10 cellular contexts compared by ENCODE assay signal in genomic region chr14:64569108-64570045, GRCh38. TPM values are rescaled to one million over a fixed set of nuclear protein-coding genes. Genes with fewer than 3 reads are reported as not detected.
DNase-seq lines count a peak whose midpoint lies in the region; ATAC-seq, FAIRE-seq and TF ChIP-seq lines count a peak whose summit lies in the region.
"Had no signal": no experiment of that assay in that cellular context is flagged by ENCODE, and none has a peak within 500 bp of the region (broad histone marks: within the 10 kb centered on the region; RNA-seq: fewer than 3 reads in every experiment).

No MANE protein-coding gene starts in this region.

- no peaks in the 10 kb centered on the region for H4K20me1 ChIP-seq in keratinocyte (ENCODE audit: control insufficient read depth, extremely low read depth, insufficient read depth, low read length)
- H4K20me1 ChIP-seq in OCI-LY7 (ENCODE audit: insufficient read depth, low read length): no peaks in the 10 kb centered on the region

- H3K27ac ChIP-seq in keratinocyte (ENCODE audit: control insufficient read depth, insufficient read depth, low read length): no peak overlapping the region
- peak overlapping the region; percentile 67 for H3K27ac ChIP-seq in skeletal muscle tissue (ENCODE audit: low read depth, low read length)
- H3K27ac ChIP-seq in OCI-LY7 (ENCODE audit: low read depth, low read length, poor library complexity, severe bottlenecking): no peak overlapping the region

- dilution Hi-C loops in keratinocyte (cut with MboI; ENCODE audit: extremely low pct_ligation_motif_present, low sequenced_read_pairs): no loop called here

- CTCF ChIA-PET in MCF 10A (lab: Yijun Ruan, JAX) (interaction anchor here (1.2 to 1.9 kb wide), 3 partner anchors 29 to 67 kb away, joined by 5 to 10 read pairs (median 6); partner anchors contain the start of gene HSPA2), OCI-LY7 (lab: Charles Lee; ENCODE audit: unreplicated experiment) (no interaction called here)
- CTCF ChIA-PET in activated CD8-positive, alpha-beta T cell treated with anti-CD3 and anti-CD28 coated beads for 36 hours (lab: Charles Lee): interaction anchor here (0.6 kb wide), 1 partner anchor 393 kb away, joined by 3 read pairs; no protein-coding TSS in a partner anchor

- H3K27me3 Mint-ChIP-seq in MCF 10A (ENCODE audit: insufficient read depth, unreplicated experiment) (no peaks in the 10 kb centered on the region), progenitor cell of endocrine pancreas (no peaks in the 10 kb centered on the region)
- H3K27me3 Mint-ChIP-seq in activated CD8-positive, alpha-beta T cell treated with anti-CD3 and anti-CD28 coated beads for 36 hours: peaks cover 1% of the 10 kb centered on the region

- H3K4me1 ChIP-seq in keratinocyte (ENCODE audit: control insufficient read depth, extremely low read depth, insufficient read depth, low read length) (peaks cover 9% of the 10 kb centered on the region), skeletal muscle tissue (ENCODE audit: control insufficient read depth in 3 of 3, insufficient read depth in 3 of 3, low read length in 3 of 3) (peaks cover 23 to 38% (median 30%) of the 10 kb centered on the region in 3 donors), OCI-LY7 (ENCODE audit: insufficient read depth, low read length, poor library complexity, severe bottlenecking) (no peaks in the 10 kb centered on the region)

- H3K9me3 ChIP-seq in keratinocyte (ENCODE audit: control insufficient read depth, low read depth, low read length) (no peaks in the 10 kb centered on the region), skeletal muscle tissue (ENCODE audit: control insufficient read depth in 3 of 3, low read length in 3 of 3) (no peaks in the 10 kb centered on the region), OCI-LY7 (ENCODE audit: low read length) (no peaks in the 10 kb centered on the region)

- H3K4me1 Mint-ChIP-seq in MCF 10A (ENCODE audit: insufficient read depth, unreplicated experiment) (peaks cover 6% of the 10 kb centered on the region), progenitor cell of endocrine pancreas (ENCODE audit: low read depth) (no peaks in the 10 kb centered on the region)
- H3K4me1 Mint-ChIP-seq in activated CD8-positive, alpha-beta T cell treated with anti-CD3 and anti-CD28 coated beads for 36 hours (ENCODE audit: low read depth): no peaks in the 10 kb centered on the region

- H3K36me3 ChIP-seq in keratinocyte (ENCODE audit: control insufficient read depth in 2 of 2, extremely low read depth in 1 of 2, insufficient read depth in 2 of 2, low read length in 2 of 2) (no peaks in the 10 kb centered on the region), skeletal muscle tissue (ENCODE audit: control insufficient read depth in 3 of 3, insufficient read depth in 3 of 3, low read length in 3 of 3) (no peaks in the 10 kb centered on the region), OCI-LY7 (ENCODE audit: insufficient read depth, low read length) (no peaks in the 10 kb centered on the region)

- BruUV-seq in MCF 10A (replicated peaks; lab: Mats Ljungman, UMichigan) (no TSS peak), OCI-LY7 (replicated peaks; lab: Mats Ljungman, UMichigan) (no TSS peak)

- H3K79me2 ChIP-seq in keratinocyte (ENCODE audit: control insufficient read depth, insufficient read depth, low read length) (no peaks in the 10 kb centered on the region), OCI-LY7 (ENCODE audit: insufficient read depth, low read depth, low read length) (no peaks in the 10 kb centered on the region)

- DNase-seq in HS-5 (ENCODE audit: low read depth): peak; percentile 45
- DNase-seq in MCF 10A (ENCODE audit: unreplicated experiment): peak; percentile 81
- DNase-seq in keratinocyte (ENCODE audit: low read depth, low spot score): peak; percentile 13
- DNase-seq in activated CD8-positive, alpha-beta T cell treated with anti-CD3 and anti-CD28 coated beads for 36 hours: no peak
- DNase-seq in progenitor cell of endocrine pancreas (ENCODE audit: low spot score, unreplicated experiment): no peak
- DNase-seq in OCI-LY7 (ENCODE audit: low spot score): no peak
- DNase-seq in activated CD8-positive, alpha-beta memory T cell treated with anti-CD3 and anti-CD28 coated beads for 24 hours: no peak
- DNase-seq: activated CD4-positive, alpha-beta T cell treated with anti-CD3 and anti-CD28 coated beads for 4 hours had no signal

- H2AFZ ChIP-seq in keratinocyte (ENCODE audit: control insufficient read depth, low read length) (no peak overlapping the region), OCI-LY7 (ENCODE audit: low read length) (no peak overlapping the region)

- H3K27ac Mint-ChIP-seq in MCF 10A (ENCODE audit: low read depth, unreplicated experiment) (peak overlapping the region; percentile 77), progenitor cell of endocrine pancreas (no peak overlapping the region)
- H3K27ac Mint-ChIP-seq in activated CD8-positive, alpha-beta T cell treated with anti-CD3 and anti-CD28 coated beads for 36 hours: no peak overlapping the region

- intact Hi-C loops in MCF 10A (cut with micrococcal nuclease): no loop called here
- intact Hi-C loops in activated CD8-positive, alpha-beta T cell treated with anti-CD3 and anti-CD28 coated beads for 36 hours (cut with micrococcal nuclease): no loop called here
- intact Hi-C loops in OCI-LY7 (cut with micrococcal nuclease; ENCODE audit: unreplicated experiment): no loop called here

- POLR2A ChIA-PET in MCF 10A (lab: Yijun Ruan, JAX): interaction anchor here (0.5 to 2.3 kb wide), 21 partner anchors 8 to 720 kb away, joined by 3 to 13 read pairs (median 4); partner anchors contain the start of genes HSPA2, MAX and ZBTB1
- POLR2A ChIA-PET in activated CD8-positive, alpha-beta T cell treated with anti-CD3 and anti-CD28 coated beads for 36 hours (lab: Charles Lee): no interaction called here
- POLR2A ChIA-PET in OCI-LY7 (lab: Charles Lee): no interaction called here

- no peaks in the 10 kb centered on the region for H3K27me3 ChIP-seq in keratinocyte (ENCODE audit: control insufficient read depth, extremely low read depth, insufficient read depth, low read length)
- H3K27me3 ChIP-seq in skeletal muscle tissue (ENCODE audit: control insufficient read depth in 3 of 3, insufficient read depth in 3 of 3, low read length in 3 of 3): no peaks in the 10 kb centered on the region

- H3K9ac ChIP-seq in keratinocyte (ENCODE audit: control insufficient read depth, extremely low read depth, insufficient read depth, low read length): no peak overlapping the region
- H3K9ac ChIP-seq in skeletal muscle tissue (ENCODE audit: low read depth in 1 of 3, low read length in 3 of 3): peak overlapping the region; percentile 24 to 54 (median 42)

- no peak overlapping the region for H3K4me3 ChIP-seq in keratinocyte (ENCODE audit: control insufficient read depth in 2 of 3, extremely low read depth in 1 of 3, insufficient read depth in 2 of 3, low read depth in 1 of 3, low read length in 3 of 3)
- H3K4me3 ChIP-seq in skeletal muscle tissue (ENCODE audit: low read length in 3 of 3): peak overlapping the region in 2 of 3 donors; percentile 4 to 24
- no peak overlapping the region for H3K4me3 ChIP-seq in OCI-LY7 (ENCODE audit: low read depth, low read length, poor library complexity, severe bottlenecking)

- H3K9me1 ChIP-seq in keratinocyte (ENCODE audit: control insufficient read depth, extremely low read depth, insufficient read depth, low read length): no peaks in the 10 kb centered on the region

- ATAC-seq in activated CD8-positive, alpha-beta T cell treated with anti-CD3 and anti-CD28 coated beads for 36 hours: no peak

- H3K9me2 ChIP-seq in OCI-LY7 (ENCODE audit: insufficient read depth, low read length): no peaks in the 10 kb centered on the region

- H3K36me3 Mint-ChIP-seq in MCF 10A (ENCODE audit: insufficient read depth, unreplicated experiment) (no peaks in the 10 kb centered on the region), progenitor cell of endocrine pancreas (ENCODE audit: insufficient read depth) (no peaks in the 10 kb centered on the region)
- no peaks in the 10 kb centered on the region for H3K36me3 Mint-ChIP-seq in activated CD8-positive, alpha-beta T cell treated with anti-CD3 and anti-CD28 coated beads for 36 hours (ENCODE audit: low read depth)

- H3K9me3 Mint-ChIP-seq in MCF 10A (ENCODE audit: unreplicated experiment) (no peaks in the 10 kb centered on the region), progenitor cell of endocrine pancreas (ENCODE audit: low read depth) (no peaks in the 10 kb centered on the region)
- H3K9me3 Mint-ChIP-seq in activated CD8-positive, alpha-beta T cell treated with anti-CD3 and anti-CD28 coated beads for 36 hours: no peaks in the 10 kb centered on the region

- peak; percentile 94 for FAIRE-seq in keratinocyte (lab: Jason Lieb, UNC)
- FAIRE-seq: GM12892 had no signal

- peak overlapping the region; percentile 44 for H3K4me2 ChIP-seq in keratinocyte (ENCODE audit: control insufficient read depth, extremely low read depth, insufficient read depth, low read depth, low read length)
- H3K4me2 ChIP-seq in OCI-LY7 (ENCODE audit: low read length): no peak overlapping the region

- peak overlapping the region; percentile 4 for H3K4me3 Mint-ChIP-seq in MCF 10A (ENCODE audit: unreplicated experiment)
- no peak overlapping the region for H3K4me3 Mint-ChIP-seq in activated CD8-positive, alpha-beta T cell treated with anti-CD3 and anti-CD28 coated beads for 36 hours
- no peak overlapping the region for H3K4me3 Mint-ChIP-seq in progenitor cell of endocrine pancreas (ENCODE audit: low read depth)

- TF ChIP-seq CTCF in MCF 10A (IDR thresholded peaks at IDR 0.05; ENCODE audit: unreplicated experiment) (no peak), keratinocyte (optimal IDR thresholded peaks at IDR 0.05 in 1 of 3, IDR thresholded peaks at IDR 0.05 in 1 of 3, conservative IDR thresholded peaks at IDR 0.05 in 1 of 3; ENCODE audit: extremely low read depth in 1 of 3, insufficient read depth in 2 of 3, low read length in 3 of 3) (no peak), progenitor cell of endocrine pancreas (IDR thresholded peaks at IDR 0.05; ENCODE audit: unreplicated experiment) (no peak), OCI-LY7 (conservative IDR thresholded peaks at IDR 0.05; ENCODE audit: low read length) (no peak)
- no peak for TF ChIP-seq CTCF in activated CD8-positive, alpha-beta T cell treated with anti-CD3 and anti-CD28 coated beads for 36 hours (IDR thresholded peaks at IDR 0.05)

RNA-seq across cellular contexts. Expression of gene PPP1R36, which starts 19.6 kb away (rescaled TPM):
- total RNA-seq in MCF 10A (2022): 0.47 TPM in 1 of 2 replicates, not detected in the other
- 0.45 to 0.92 TPM (median 0.81 TPM) in 3 replicates for polyA plus RNA-seq in keratinocyte
- polyA plus RNA-seq in keratinocyte (2011; ENCODE audit: low read depth): not detected
- polyA plus RNA-seq in keratinocyte (2011; cell fraction: cytosol; rRNA removed): 0.53 and 0.61 TPM in 2 replicates
- 0.41 and 0.75 TPM in 2 replicates for polyA plus RNA-seq in keratinocyte (2011; cell fraction: nucleus; rRNA removed)
- 0.56 and 0.66 TPM in 2 replicates for polyA plus RNA-seq in keratinocyte (2012; ENCODE audit: low replicate concordance)
- 0.99 TPM in 1 of 3 replicates, not detected in the others for polyA minus RNA-seq in keratinocyte
- polyA minus RNA-seq in keratinocyte (2011; cell fraction: cytosol; rRNA and poly(A)+ RNA removed): not detected
- 0.53 TPM in 1 of 2 replicates, not detected in the other for polyA minus RNA-seq in keratinocyte (2011; cell fraction: nucleus; rRNA and poly(A)+ RNA removed)
- total RNA-seq in skeletal muscle tissue: 0.52 TPM
- total RNA-seq in activated CD8-positive, alpha-beta T cell treated with anti-CD3 and anti-CD28 coated beads for 36 hours: under 1 TPM in 1 of 2 experiments, not detected in 1; 0.29 TPM
- total RNA-seq in progenitor cell of endocrine pancreas: 0.53 and 0.79 TPM in 2 replicates
- total RNA-seq in OCI-LY7 (2014; rRNA removed; shearing (Covaris generic)): 1.2 TPM in 1 of 2 replicates, not detected in the other
- not detected in 2 replicates for total RNA-seq in OCI-LY7 (2022)

RNA-seq across cellular contexts. Expression of gene HSPA2, which starts 28.8 kb away (rescaled TPM):
- total RNA-seq in MCF 10A (2022) (0.51 and 0.56 TPM in 2 replicates), skeletal muscle tissue (11.0 TPM), progenitor cell of endocrine pancreas (2.7 and 2.9 TPM in 2 replicates), OCI-LY7 (2022) (0.33 and 0.36 TPM in 2 replicates)
- 7.0 to 24.7 TPM (median 12.0 TPM) in 3 replicates for polyA plus RNA-seq in keratinocyte
- polyA plus RNA-seq in keratinocyte (2011; ENCODE audit: low read depth): 17.8 TPM
- 5.7 and 14.0 TPM in 2 replicates for polyA plus RNA-seq in keratinocyte (2011; cell fraction: cytosol; rRNA removed)
- polyA plus RNA-seq in keratinocyte (2011; cell fraction: nucleus; rRNA removed): 13.2 and 20.8 TPM in 2 replicates
- 17.5 and 36.4 TPM in 2 replicates for polyA plus RNA-seq in keratinocyte (2012; ENCODE audit: low replicate concordance)
- 8.0 to 47.7 TPM (median 16.7 TPM) in 3 replicates for polyA minus RNA-seq in keratinocyte
- 49.5 TPM for polyA minus RNA-seq in keratinocyte (2011; cell fraction: cytosol; rRNA and poly(A)+ RNA removed)
- polyA minus RNA-seq in keratinocyte (2011; cell fraction: nucleus; rRNA and poly(A)+ RNA removed): 13.4 and 19.9 TPM in 2 replicates
- total RNA-seq in activated CD8-positive, alpha-beta T cell treated with anti-CD3 and anti-CD28 coated beads for 36 hours: 1 to 10 TPM; 2.9 to 3.6 TPM
- total RNA-seq in OCI-LY7 (2014; rRNA removed; shearing (Covaris generic)): 0.54 and 0.57 TPM in 2 replicates

Comparison
In these comparisons a context has a peak if more than half of its experiments do, and no peak if none do; other contexts are left out.
1. DNase-seq: peak in HS-5 (single experiment), MCF 10A (single experiment) and keratinocyte (single experiment); none in activated CD8-positive, alpha-beta T cell treated with anti-CD3 and anti-CD28 coated beads for 36 hours (single experiment), progenitor cell of endocrine pancreas (single experiment), OCI-LY7 (single experiment) and activated CD8-positive, alpha-beta memory T cell treated with anti-CD3 and anti-CD28 coated beads for 24 hours (single experiment).
2. H3K4me3 ChIP-seq: peak in skeletal muscle tissue (2 of 3); none in keratinocyte (0 of 3) and OCI-LY7 (single experiment).